30 cellular contexts compared by ENCODE assay signal in genomic region chr15:88071141-88071540, GRCh38.
"Had no signal": no experiment of that assay in that cellular context is flagged by ENCODE, and none has a peak within 500 bp of the region (broad histone marks: within the 10 kb centered on the region; RNA-seq: fewer than 3 reads in every experiment).

No MANE protein-coding gene starts in this region.

- H3K9me3 ChIP-seq: left lung, lower lobe of right lung, pancreas, prostate gland, stomach, testis, thyroid gland, transverse colon, upper lobe of left lung, vagina had no signal

- H3K4me3 ChIP-seq: left lung, lower lobe of right lung, pancreas, prostate gland, skin epidermis, stomach, testis, thyroid gland, transverse colon, upper lobe of left lung, vagina had no signal

- H3K36me3 ChIP-seq: left lung, lower lobe of right lung, pancreas, prostate gland, stomach, thyroid gland, transverse colon, upper lobe of left lung, vagina had no signal

- ATAC-seq: left colon; left lung; lower lobe of right lung; natural killer cell treated with Interleukin-12 subunit alpha and Interleukin-12 subunit beta and Interleukin-15 and Interleukin-18, amount 100 ng/mL, for 72 hours; pancreas; right cardiac atrium; sciatic nerve; stimulated activated naive B cell treated with anti-CD40 and anti-IgM and Interleukin-4, amounts not matched to agents 10 μg/mL and 1 μg/mL and 100 μg/mL, for 72 hours; stimulated activated naive CD8-positive, alpha-beta T cell treated with anti-CD3 and anti-CD28 coated beads, Interleukin-15, Interleukin-2, amounts not matched to agents 100 U/mL and 50 U/mL, for 24 hours had no signal

- DNase-seq: hypothalamus; immature natural killer cell; kidney; left colon; left lung; lower lobe of right lung; mammary epithelial cell; mesenchymal stem cell; naive B cell; nucleus accumbens; pancreas; posterior cingulate gyrus; retina; right cardiac atrium; stimulated activated CD4-positive, alpha-beta T cell treated with anti-CD3 and anti-CD28 coated beads, Interleukin-12 subunit alpha, Interleukin-12 subunit beta, amount 100 ng/mL, for 4 hours; stimulated activated CD4-positive, alpha-beta T cell treated with anti-CD3 and anti-CD28 coated beads, Interleukin-15, amount 100 ng/mL, for 24 hours; stimulated activated CD4-positive, alpha-beta T cell treated with anti-CD3 and anti-CD28 coated beads, Interleukin-2, amount 100 ng/mL, for 24 hours; stimulated activated CD4-positive, alpha-beta T cell treated with anti-CD3 and anti-CD28 coated beads, Interleukin-4, amount 100 ng/mL, for 1 hour; stimulated activated naive B cell treated with anti-CD40 and anti-IgM and Interleukin-4, amounts not matched to agents 10 μg/mL and 1 μg/mL and 100 μg/mL, for 72 hours; stimulated activated naive CD8-positive, alpha-beta T cell treated with anti-CD3 and anti-CD28 coated beads, Interleukin-15, Interleukin-2, amounts not matched to agents 100 U/mL and 50 U/mL, for 24 hours; stomach; testis; thyroid gland; transverse colon had no signal

- H3K27me3 ChIP-seq: left lung, stomach, testis, thyroid gland, transverse colon, upper lobe of left lung, vagina had no signal

- H3K4me1 ChIP-seq: left lung, lower lobe of right lung, pancreas, prostate gland, stomach, testis, thyroid gland, transverse colon, upper lobe of left lung, vagina had no signal

- H3K27ac ChIP-seq: left lung, lower lobe of right lung, pancreas, prostate gland, skin epidermis, stomach, testis, thyroid gland, transverse colon, upper lobe of left lung, vagina had no signal
